In genomic region chr13:23889598-23890224, GRCh38 we compare ENCODE assay signal across 1 cellular context.
TF ChIP-seq lines count a peak whose summit lies in the region.

No MANE protein-coding gene starts in this region.

TF ChIP-seq in GM23338, 12 proteins besides CTCF, POLR2A, EP300 and RAD21 (continued from another document):
- TF ChIP-seq ZNF462 (CRISPR knock-in tag; IDR thresholded peaks at IDR 0.05) (no peak), POLR2AphosphoS5 (IDR thresholded peaks at IDR 0.05; ENCODE audit: low read depth) (no peak), CREB1 (CRISPR knock-in tag; IDR thresholded peaks at IDR 0.05; ENCODE audit: low read depth) (no peak)
TF ChIP-seq in GM23338: peak in this region for 0.
